In genomic region chr6:44127186-44128019, GRCh38 we compare ENCODE assay signal across 8 cellular contexts. TPM values are rescaled to one million over a fixed set of nuclear protein-coding genes. Genes with fewer than 3 reads are reported as not detected.
DNase-seq lines count a peak whose midpoint lies in the region; ATAC-seq, FAIRE-seq and TF ChIP-seq lines count a peak whose summit lies in the region.

Gene MRPL14 (minus strand): TSS chr6:44127452. CDS start chr6:44116611, 10,841 bp downstream.
Gene TMEM63B (plus strand): TSS chr6:44127554. CDS start chr6:44134585, 7,031 bp downstream.

- no TSS peak for BruUV-seq in PC-3 (replicated peaks; lab: Mats Ljungman, UMichigan)

- no peaks in the 10 kb centered on the region for H3K9me3 Mint-ChIP-seq in CD4-positive, alpha-beta T cell

- TF ChIP-seq CTCF in CD4-positive, alpha-beta T cell (IDR thresholded peaks at IDR 0.05) = no peak
- no peak for TF ChIP-seq CTCF in PC-3 (conservative IDR thresholded peaks at IDR 0.05; ENCODE audit: low read depth, low read length)

- peak within 1 kb of the TSS; percentile 99 for H3K4me2 ChIP-seq in PC-3 (ENCODE audit: low read length)

- H3K4me1 Mint-ChIP-seq in CD4-positive, alpha-beta T cell (ENCODE audit: low read depth) = peaks cover 62% of the 10 kb centered on the region

- no peaks in the 10 kb centered on the region for H3K9me2 ChIP-seq in PC-3 (replicated peaks; ENCODE audit: low read length)

- H3K27me3 Mint-ChIP-seq in CD4-positive, alpha-beta T cell = no peaks in the 10 kb centered on the region

- peak within 1 kb of the TSS; percentile 90 for H3K27ac Mint-ChIP-seq in CD4-positive, alpha-beta T cell

- intact Hi-C loops in CD4-positive, alpha-beta T cell (cut with DNase I, micrococcal nuclease) = loop anchor here in 1 of 2 experiments (2.0 to 5.0 kb wide), 5 partner anchors 25 to 259 kb away; partner anchors contain the start of genes AARS2, CDC5L and SLC35B2
- intact Hi-C loops in PC-3 (cut with micrococcal nuclease) = no loop called here

- peaks cover 42% of the 10 kb centered on the region for H4K20me1 ChIP-seq in PC-3 (ENCODE audit: low read length)

- H3K27me3 ChIP-seq in CD4-positive, alpha-beta T cell (ENCODE audit: control insufficient read depth, insufficient read depth, low read length) = no peaks in the 10 kb centered on the region
- H3K27me3 ChIP-seq in PC-3 (ENCODE audit: low read length) (no peaks in the 10 kb centered on the region), mucosa of stomach (ENCODE audit: control insufficient read depth, insufficient read depth, low read length) (no peaks in the 10 kb centered on the region)

- H3K9ac ChIP-seq in PC-3 (ENCODE audit: low read length) (peak within 1 kb of the TSS; percentile 92), mucosa of stomach (ENCODE audit: low read length) (peak within 1 kb of the TSS; percentile 84)

- no peaks in the 10 kb centered on the region for H3F3A ChIP-seq in PC-3 (ENCODE audit: low read length, unreplicated experiment)

- DNase-seq in CD4-positive, alpha-beta T cell = peak; percentile 79 to 92 (median 85)
- DNase-seq in HTR-8/SVneo (ENCODE audit: insufficient read length, low spot score) (peak; percentile 98), PC-3 (peak; percentile 92), erythroblast (lab: John Stamatoyannopoulos, UW) (peak; percentile 92 to 97)
- DNase-seq in activated T-cell treated with anti-CD3 and anti-CD28 coated beads, Interleukin-2, amount 50 U/mL, for 1 hour = peak; percentile 92
- DNase-seq in stimulated activated CD8-positive, alpha-beta memory T cell treated with anti-CD3 and anti-CD28 coated beads, Interleukin-4, amount 100 ng/mL, for 48 hours = peak; percentile 92

- H3K9me3 ChIP-seq in CD4-positive, alpha-beta T cell (ENCODE audit: control insufficient read depth, low read length) = no peaks in the 10 kb centered on the region
- no peaks in the 10 kb centered on the region for H3K9me3 ChIP-seq in PC-3 (ENCODE audit: low read length)
- H3K9me3 ChIP-seq in mucosa of stomach (ENCODE audit: control insufficient read depth, low read length) = no peaks in the 10 kb centered on the region

- H3K36me3 ChIP-seq in PC-3 (ENCODE audit: low read depth, low read length) (no peaks in the 10 kb centered on the region; the same call in 1 of the 2 replicates), mucosa of stomach (ENCODE audit: control insufficient read depth, insufficient read depth, low read length) (no peaks in the 10 kb centered on the region)

- FAIRE-seq in HTR-8/SVneo (lab: Jason Lieb, UNC) = peak; percentile 4

- peaks cover 82% of the 10 kb centered on the region for H3K79me2 ChIP-seq in PC-3 (ENCODE audit: low read length)

- POLR2A ChIA-PET in CD4-positive, alpha-beta T cell (lab: Charles Lee) = interaction anchor here (0.9 kb wide), 1 partner anchor 31 kb away, joined by 3 read pairs; no protein-coding TSS in a partner anchor
- POLR2A ChIA-PET in PC-3 (lab: Charles Lee; ENCODE audit: unreplicated experiment) = interaction anchor here (0.6 to 1.0 kb wide), 4 partner anchors 11 to 1575 kb away, joined by 3 to 11 read pairs (median 7); no protein-coding TSS in a partner anchor

- peaks cover 45% of the 10 kb centered on the region for H3K4me1 ChIP-seq in PC-3 (ENCODE audit: insufficient read depth, low read length)
- peaks cover 49% of the 10 kb centered on the region for H3K4me1 ChIP-seq in mucosa of stomach (ENCODE audit: control insufficient read depth, insufficient read depth, low read length)

- H3K4me3 ChIP-seq in PC-3 (ENCODE audit: low read length) (peak within 1 kb of the TSS; percentile 95), mucosa of stomach (ENCODE audit: low read length) (peak within 1 kb of the TSS; percentile 48)

- peak within 1 kb of the TSS; percentile 93 for H3K4me3 Mint-ChIP-seq in CD4-positive, alpha-beta T cell

- peak; percentile 87 for ATAC-seq in CD4-positive, alpha-beta T cell (ENCODE audit: poor library complexity)
- ATAC-seq in GM19438 (IDR thresholded peaks at IDR 0.05; ENCODE audit: low read depth, unreplicated experiment) (peak; percentile 69), PC-3 (peak; percentile 77)

- peak; percentile 30 for TF ChIP-seq POLR2A in erythroblast (IDR thresholded peaks at IDR 0.05; ENCODE audit: low read length)

- peak within 1 kb of the TSS; percentile 82 for H2AFZ ChIP-seq in PC-3 (ENCODE audit: low read length)

- peak within 1 kb of the TSS; percentile 92 for H3K27ac ChIP-seq in CD4-positive, alpha-beta T cell (ENCODE audit: low read depth, low read length)
- peak within 1 kb of the TSS; percentile 50 for H3K27ac ChIP-seq in PC-3 (ENCODE audit: low read length)

- peaks cover 11% of the 10 kb centered on the region for H3K36me3 Mint-ChIP-seq in CD4-positive, alpha-beta T cell (ENCODE audit: low read depth)

- CTCF ChIA-PET in CD4-positive, alpha-beta T cell (lab: Charles Lee) = interaction anchor here (0.7 to 0.9 kb wide), 2 partner anchors 9 to 141 kb away, joined by 3 read pairs; no protein-coding TSS in a partner anchor
- CTCF ChIA-PET in PC-3 (lab: Charles Lee) = interaction anchor here (0.6 kb wide), 1 partner anchor 1031 kb away, joined by 5 read pairs; no protein-coding TSS in a partner anchor

RNA-seq across cellular contexts. Expression of gene MRPL14, which starts in this region (rescaled TPM):
- 10 to 100 TPM; 10.4 to 11.5 TPM for total RNA-seq in CD4-positive, alpha-beta T cell
- 164 and 192 TPM in 2 replicates for total RNA-seq in PC-3 (2014; rRNA removed)

RNA-seq across cellular contexts. Expression of gene TMEM63B, which starts in this region (rescaled TPM):
- 10 to 100 TPM; 11.4 to 12.8 TPM for total RNA-seq in CD4-positive, alpha-beta T cell
- 23.6 and 26.9 TPM in 2 replicates for total RNA-seq in PC-3 (2014; rRNA removed)

Comparison
In these comparisons a context has a peak if more than half of its experiments do, and no peak if none do; other contexts are left out.
1. Peak in every context shown above with its lines: DNase-seq, ATAC-seq, H3K4me3 ChIP-seq and H3K27ac ChIP-seq.
2. RNA of gene MRPL14 (total RNA-seq): 164 to 192 TPM in PC-3; 10.4 to 11.5 TPM in CD4-positive, alpha-beta T cell; every median in the first group is over 10 times any median in the second.